In the genomic region with DNA sequence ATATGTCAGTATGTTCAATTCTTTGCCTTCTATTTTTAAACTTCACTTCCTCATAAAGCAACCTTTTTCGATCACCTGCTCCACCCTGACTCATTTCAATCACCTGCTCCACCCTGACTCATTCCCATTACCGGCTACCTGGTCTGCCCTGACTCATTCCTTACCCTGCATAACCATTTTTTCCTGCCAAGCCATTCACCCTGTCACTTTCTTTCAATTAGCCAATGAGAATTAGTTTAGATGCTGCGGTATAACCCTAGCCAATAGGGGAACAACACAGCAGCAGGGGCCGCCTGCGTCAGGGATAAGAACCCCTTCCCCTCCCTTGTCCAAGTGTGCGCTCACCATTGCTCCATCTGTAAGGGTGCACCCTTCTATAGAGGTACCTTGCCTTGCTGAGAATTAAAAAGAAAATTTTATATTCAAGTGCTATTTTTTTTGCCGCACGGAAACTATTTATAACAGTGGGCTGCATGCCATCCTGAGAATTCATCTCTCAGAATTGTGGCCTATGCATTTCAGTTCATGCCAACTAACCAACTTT, we compare ENCODE assay signal across 10 cellular contexts. TPM values are rescaled to one million over a fixed set of nuclear protein-coding genes. Genes with fewer than 3 reads are reported as not detected.
DNase-seq lines count a peak whose midpoint lies in the region; ATAC-seq and TF ChIP-seq lines count a peak whose summit lies in the region.
"Not testable (repeated sequence)": the region's sequence is repeated elsewhere in the genome, so short reads cannot be mapped to it uniquely, and the experiment has no call there.
"Had no signal": no experiment of that assay in that cellular context is flagged by ENCODE, and none has a peak within 500 bp of the region (broad histone marks: within the 10 kb centered on the region; RNA-seq: fewer than 3 reads in every experiment).

No MANE protein-coding gene starts in this region.

- not testable (repeated sequence) for H3K27ac Mint-ChIP-seq in activated naive CD4-positive, alpha-beta T cell treated with anti-CD3 and anti-CD28 coated beads for 36 hours; glutamatergic neuron (ENCODE audit: unreplicated experiment); stimulated activated naive B cell treated with anti-CD40 and anti-IgM and Interleukin-4, amounts not matched to agents 10 μg/mL and 1 μg/mL and 100 μg/mL, for 72 hours

- ATAC-seq in GM19351 (IDR thresholded peaks at IDR 0.05; ENCODE audit: unreplicated experiment), result peak; percentile 64
- peak; percentile 94 for ATAC-seq in mucosa of descending colon
- peak; percentile 50 to 57 for ATAC-seq in stimulated activated naive B cell treated with anti-CD40 and anti-IgM and Interleukin-4, amounts not matched to agents 10 μg/mL and 1 μg/mL and 100 μg/mL, for 72 hours (replicated peaks)

- peak overlapping the region; percentile 52 for H3K27ac ChIP-seq in C4-2B
- H3K27ac ChIP-seq in RWPE1, result not testable (repeated sequence)

- not testable (repeated sequence) for H3K4me1 Mint-ChIP-seq in activated naive CD4-positive, alpha-beta T cell treated with anti-CD3 and anti-CD28 coated beads for 36 hours (ENCODE audit: low read depth); glutamatergic neuron (ENCODE audit: low read depth, unreplicated experiment); stimulated activated naive B cell treated with anti-CD40 and anti-IgM and Interleukin-4, amounts not matched to agents 10 μg/mL and 1 μg/mL and 100 μg/mL, for 72 hours

- H3K4me1 ChIP-seq in mucosa of descending colon (ENCODE audit: low read depth), result not testable (repeated sequence)

- TF ChIP-seq CTCF in C4-2B (conservative IDR thresholded peaks at IDR 0.05); RWPE1 (conservative IDR thresholded peaks at IDR 0.05; ENCODE audit: low read depth); glutamatergic neuron (IDR thresholded peaks at IDR 0.05; ENCODE audit: partially characterized antibody, unreplicated experiment); mucosa of descending colon (IDR thresholded peaks at IDR 0.05): not testable (repeated sequence)

- not testable (repeated sequence) for H3K4me3 Mint-ChIP-seq in activated naive CD4-positive, alpha-beta T cell treated with anti-CD3 and anti-CD28 coated beads for 36 hours; stimulated activated naive B cell treated with anti-CD40 and anti-IgM and Interleukin-4, amounts not matched to agents 10 μg/mL and 1 μg/mL and 100 μg/mL, for 72 hours
- peak overlapping the region; percentile 55 for H3K4me3 Mint-ChIP-seq in glutamatergic neuron (ENCODE audit: unreplicated experiment)

- POLR2A ChIA-PET in RWPE1 (lab: Yijun Ruan, JAX; ENCODE audit: low non-redundant PET), result not testable (repeated sequence)

- DNase-seq in HPDE6-E6E7 (ENCODE audit: extremely low spot score) (peak; percentile 65), RWPE1 (ENCODE audit: low spot score) (peak; percentile 70), mucosa of descending colon (peak in 1 of 3 donors; percentile 36)
- DNase-seq in activated naive CD4-positive, alpha-beta T cell treated with anti-CD3 and anti-CD28 coated beads for 36 hours, result peak; percentile 20
- not testable (repeated sequence) for DNase-seq in glutamatergic neuron; stimulated activated naive B cell treated with anti-CD40 and anti-IgM and Interleukin-4, amounts not matched to agents 10 μg/mL and 1 μg/mL and 100 μg/mL, for 72 hours

- intact Hi-C loops in activated naive CD4-positive, alpha-beta T cell treated with anti-CD3 and anti-CD28 coated beads for 36 hours (cut with micrococcal nuclease); mucosa of descending colon (cut with DNase I, micrococcal nuclease): not testable (repeated sequence)

- CTCF ChIA-PET in RWPE1 (lab: Yijun Ruan, JAX); activated naive CD4-positive, alpha-beta T cell treated with anti-CD3 and anti-CD28 coated beads for 36 hours (lab: Charles Lee): not testable (repeated sequence)

- H3K36me3 ChIP-seq in mucosa of descending colon (ENCODE audit: low read depth), result not testable (repeated sequence)

- not testable (repeated sequence) for H3K27me3 Mint-ChIP-seq in activated naive CD4-positive, alpha-beta T cell treated with anti-CD3 and anti-CD28 coated beads for 36 hours (ENCODE audit: low read depth); glutamatergic neuron (ENCODE audit: unreplicated experiment); stimulated activated naive B cell treated with anti-CD40 and anti-IgM and Interleukin-4, amounts not matched to agents 10 μg/mL and 1 μg/mL and 100 μg/mL, for 72 hours

- not testable (repeated sequence) for H3K4me3 ChIP-seq in mucosa of descending colon

- not testable (repeated sequence) for H3K36me3 Mint-ChIP-seq in activated naive CD4-positive, alpha-beta T cell treated with anti-CD3 and anti-CD28 coated beads for 36 hours (ENCODE audit: low read depth); glutamatergic neuron (ENCODE audit: unreplicated experiment); stimulated activated naive B cell treated with anti-CD40 and anti-IgM and Interleukin-4, amounts not matched to agents 10 μg/mL and 1 μg/mL and 100 μg/mL, for 72 hours

- not testable (repeated sequence) for H3K9me3 ChIP-seq in mucosa of descending colon

- not testable (repeated sequence) for H3K9me3 Mint-ChIP-seq in activated naive CD4-positive, alpha-beta T cell treated with anti-CD3 and anti-CD28 coated beads for 36 hours; glutamatergic neuron (ENCODE audit: unreplicated experiment); stimulated activated naive B cell treated with anti-CD40 and anti-IgM and Interleukin-4, amounts not matched to agents 10 μg/mL and 1 μg/mL and 100 μg/mL, for 72 hours

RNA-seq across cellular contexts. Expression of a gene that starts 31.6 kb away (rescaled TPM):
- not detected for total RNA-seq in activated naive CD4-positive, alpha-beta T cell treated with anti-CD3 and anti-CD28 coated beads for 36 hours
- total RNA-seq in glutamatergic neuron (ENCODE audit: unreplicated experiment), result 6.3 TPM
- 1 to 10 TPM; 4.9 to 6.1 (median 5.8) TPM for total RNA-seq in mucosa of descending colon
- total RNA-seq: activated CD4-positive, alpha-beta T cell treated with anti-CD3 and anti-CD28 coated beads, Interleukin-2, amount 10 ng/mL, durations not matched to agents 24 days and 14 days; B cell had no signal
